In genomic region chr5:181218795-181219124, GRCh38 we compare ENCODE assay signal across 8 cellular contexts. TPM values are rescaled to one million over a fixed set of nuclear protein-coding genes. Genes with fewer than 3 reads are reported as not detected.
A peak's percentile ranks its signal among the peaks of the same experiment; 100 is the strongest.
DNase-seq lines count a peak whose midpoint lies in the region; ATAC-seq, FAIRE-seq and TF ChIP-seq lines count a peak whose summit lies in the region.

No MANE protein-coding gene starts in this region.

- H3K4me1 ChIP-seq in heart left ventricle: peaks cover 0 to 47% (median 15%) of the 10 kb centered on the region in 12 donors
- peaks cover 0 to 3% of the 10 kb centered on the region in 2 donors for H3K4me1 ChIP-seq in small intestine (ENCODE audit: control insufficient read depth in 2 of 2, insufficient read depth in 1 of 2, low read depth in 1 of 2, low read length in 1 of 2)

- H3K4me3 ChIP-seq in heart left ventricle (peak overlapping the region in 10 of 12 donors; percentile 12 to 64 (median 56)), small intestine (ENCODE audit: low read depth in 1 of 2, low read length in 2 of 2) (no peak overlapping the region)

- POLR2A ChIA-PET in activated naive CD8-positive, alpha-beta T cell treated with anti-CD3 and anti-CD28 coated beads, Interleukin-2, amount 10 ng/mL, durations not matched to agents 7 days and 5 days (lab: Charles Lee): no interaction called here

- peaks cover 42% of the 10 kb centered on the region for H3K4me1 Mint-ChIP-seq in activated naive CD8-positive, alpha-beta T cell treated with anti-CD3 and anti-CD28 coated beads, Interleukin-2, amount 10 ng/mL, durations not matched to agents 7 days and 5 days
- peaks cover 31% of the 10 kb centered on the region for H3K4me1 Mint-ChIP-seq in type B pancreatic cell (ENCODE audit: unreplicated experiment)

- no peaks in the 10 kb centered on the region for H3K36me3 ChIP-seq in heart left ventricle
- H3K36me3 ChIP-seq in small intestine (ENCODE audit: control insufficient read depth in 2 of 2, insufficient read depth in 2 of 2, low read length in 2 of 2): no peaks in the 10 kb centered on the region

- TF ChIP-seq POLR2A in heart left ventricle (IDR thresholded peaks at IDR 0.05): no peak

- TF ChIP-seq CTCF in heart left ventricle (IDR thresholded peaks at IDR 0.05) (no peak), type B pancreatic cell (conservative IDR thresholded peaks at IDR 0.05) (no peak)

- 36 to 44% (median 39%) methylated on average over 10 of the region's 10 CpGs for WGBS in heart left ventricle, 4 donors
- WGBS in small intestine, 3 donors: 26 to 31% (median 28%) methylated on average over 10 of the region's 10 CpGs

- no peak for FAIRE-seq in small intestine (lab: Jason Lieb, UNC)

- peaks cover 3% of the 10 kb centered on the region for H3K27me3 Mint-ChIP-seq in activated naive CD8-positive, alpha-beta T cell treated with anti-CD3 and anti-CD28 coated beads, Interleukin-2, amount 10 ng/mL, durations not matched to agents 7 days and 5 days
- peaks cover 29% of the 10 kb centered on the region for H3K27me3 Mint-ChIP-seq in type B pancreatic cell

- no peaks in the 10 kb centered on the region for H3K9me3 ChIP-seq in heart left ventricle
- H3K9me3 ChIP-seq in small intestine (ENCODE audit: control insufficient read depth, low read depth): no peaks in the 10 kb centered on the region

- peak overlapping the region; percentile 99 for H3K27ac Mint-ChIP-seq in activated naive CD8-positive, alpha-beta T cell treated with anti-CD3 and anti-CD28 coated beads, Interleukin-2, amount 10 ng/mL, durations not matched to agents 7 days and 5 days
- peak overlapping the region; percentile 95 for H3K27ac Mint-ChIP-seq in type B pancreatic cell

- no peak for DNase-seq in heart left ventricle
- DNase-seq in left cardiac atrium: no peak
- no peak for DNase-seq in activated naive CD8-positive, alpha-beta T cell treated with anti-CD3 and anti-CD28 coated beads, Interleukin-2, amount 10 ng/mL, durations not matched to agents 7 days and 5 days
- peak; percentile 50 for DNase-seq in left kidney (ENCODE audit: low read depth, low spot score)
- DNase-seq in type B pancreatic cell (ENCODE audit: extremely low spot score, unreplicated experiment): no peak
- DNase-seq in HPDE6-E6E7 (ENCODE audit: extremely low spot score): no peak
- no peak for DNase-seq in small intestine

- peaks cover 4% of the 10 kb centered on the region for H3K36me3 Mint-ChIP-seq in activated naive CD8-positive, alpha-beta T cell treated with anti-CD3 and anti-CD28 coated beads, Interleukin-2, amount 10 ng/mL, durations not matched to agents 7 days and 5 days
- peaks cover 10% of the 10 kb centered on the region for H3K36me3 Mint-ChIP-seq in type B pancreatic cell

- H3K9me3 Mint-ChIP-seq in activated naive CD8-positive, alpha-beta T cell treated with anti-CD3 and anti-CD28 coated beads, Interleukin-2, amount 10 ng/mL, durations not matched to agents 7 days and 5 days: no peaks in the 10 kb centered on the region
- H3K9me3 Mint-ChIP-seq in type B pancreatic cell: no peaks in the 10 kb centered on the region

- intact Hi-C loops in heart left ventricle (cut with DNase I): loop anchor here in 3 of 10 donors (1.0 kb wide), 3 partner anchors 11 to 30 kb away; no protein-coding TSS in a partner anchor
- intact Hi-C loops in left cardiac atrium (cut with DNase I): no loop called here

- H3K27me3 ChIP-seq in heart left ventricle (no peaks in the 10 kb centered on the region), small intestine (ENCODE audit: control insufficient read depth in 2 of 2, insufficient read depth in 2 of 2, low read length in 2 of 2) (no peaks in the 10 kb centered on the region)

- H3K27ac ChIP-seq in heart left ventricle (peak overlapping the region in 8 of 12 donors; percentile 33 to 79 (median 67)), small intestine (ENCODE audit: low read depth in 1 of 2, low read length in 1 of 2) (no peak overlapping the region)

- H3K4me3 Mint-ChIP-seq in activated naive CD8-positive, alpha-beta T cell treated with anti-CD3 and anti-CD28 coated beads, Interleukin-2, amount 10 ng/mL, durations not matched to agents 7 days and 5 days: peak overlapping the region; percentile 99
- peak overlapping the region; percentile 93 for H3K4me3 Mint-ChIP-seq in type B pancreatic cell

- no peak for ATAC-seq in heart left ventricle
- no peak for ATAC-seq in left cardiac atrium
- no peak for ATAC-seq in activated naive CD8-positive, alpha-beta T cell treated with anti-CD3 and anti-CD28 coated beads, Interleukin-2, amount 10 ng/mL, durations not matched to agents 7 days and 5 days (ENCODE audit: low read depth)
- ATAC-seq in GM18867 (IDR thresholded peaks at IDR 0.05; ENCODE audit: unreplicated experiment): no peak

RNA-seq across cellular contexts. Expression of gene TRIM41, which starts 4.3 kb away (rescaled TPM):
- total RNA-seq in heart left ventricle (10 to 100 TPM; 12.3 to 27.3 (median 23.9) TPM), left cardiac atrium (10 to 100 TPM; 17.1 to 19.1 TPM), type B pancreatic cell (ENCODE audit: low replicate concordance) (22.1 and 31.2 TPM in 2 replicates)
- polyA plus RNA-seq in heart left ventricle (10 to 100 TPM; 20.2 TPM), small intestine (10 to 100 TPM; 19.2 to 25.0 (median 20.3) TPM)
- 10 to 100 TPM; 44.5 to 49.7 TPM for total RNA-seq in activated naive CD8-positive, alpha-beta T cell treated with anti-CD3 and anti-CD28 coated beads, Interleukin-2, amount 10 ng/mL, durations not matched to agents 7 days and 5 days

RNA-seq across cellular contexts. Expression of gene TRIM7, which starts 13.8 kb away (rescaled TPM):
- total RNA-seq in heart left ventricle (10 to 100 TPM in 1 of 9 donors, 1 to 10 TPM in 8; 3.7 to 10.2 (median 6.7) TPM), left cardiac atrium (1 to 10 TPM; 5.9 to 9.0 TPM), type B pancreatic cell (ENCODE audit: low replicate concordance) (0.58 and 0.76 TPM in 2 replicates)
- polyA plus RNA-seq in heart left ventricle (10 to 100 TPM in 1 of 2 donors, 1 to 10 TPM in 1; 3.6 to 11.0 TPM), small intestine (1 to 10 TPM in 1 of 3 donors, under 1 TPM in 1, not detected in 1; 0.89 to 2.1 TPM)
- total RNA-seq in activated naive CD8-positive, alpha-beta T cell treated with anti-CD3 and anti-CD28 coated beads, Interleukin-2, amount 10 ng/mL, durations not matched to agents 7 days and 5 days: 1 to 10 TPM; 2.5 to 2.6 TPM

RNA-seq across cellular contexts. Expression of gene RACK1, which starts 24.9 kb away (rescaled TPM):
- total RNA-seq in heart left ventricle (1,000 to 10,000 TPM in 2 of 9 donors, 100 to 1,000 TPM in 7; 560 to 1,237 (median 771) TPM), left cardiac atrium (100 to 1,000 TPM; 713 to 792 TPM), type B pancreatic cell (ENCODE audit: low replicate concordance) (1,864 and 2,055 TPM in 2 replicates)
- polyA plus RNA-seq in heart left ventricle (1,000 to 10,000 TPM in 1 of 2 donors, 100 to 1,000 TPM in 1; 876 to 2,287 TPM), small intestine (1,000 to 10,000 TPM; 1,482 to 2,699 (median 2,196) TPM)
- 1,000 to 10,000 TPM; 1,741 to 1,808 TPM for total RNA-seq in activated naive CD8-positive, alpha-beta T cell treated with anti-CD3 and anti-CD28 coated beads, Interleukin-2, amount 10 ng/mL, durations not matched to agents 7 days and 5 days

RNA-seq across cellular contexts. Expression of gene TRIM52, which starts 42.2 kb away (rescaled TPM):
- total RNA-seq in heart left ventricle (10 to 100 TPM in 1 of 9 donors, 1 to 10 TPM in 8; 5.6 to 12.8 (median 7.6) TPM), left cardiac atrium (10 to 100 TPM in 1 of 2 donors, 1 to 10 TPM in 1; 9.8 to 10.1 TPM), type B pancreatic cell (ENCODE audit: low replicate concordance) (10.1 and 14.1 TPM in 2 replicates)
- polyA plus RNA-seq in heart left ventricle (10 to 100 TPM in 1 of 2 donors, 1 to 10 TPM in 1; 5.9 to 10.3 TPM), small intestine (1 to 10 TPM; 2.4 to 7.8 (median 6.5) TPM)
- total RNA-seq in activated naive CD8-positive, alpha-beta T cell treated with anti-CD3 and anti-CD28 coated beads, Interleukin-2, amount 10 ng/mL, durations not matched to agents 7 days and 5 days: 10 to 100 TPM; 43.0 to 43.5 TPM

Comparison
In these comparisons a context has a peak if more than half of its experiments do, and no peak if none do; other contexts are left out.
1. H3K27ac ChIP-seq: peak in heart left ventricle (8 of 12); none in small intestine (0 of 2).
2. H3K4me3 ChIP-seq: peak in heart left ventricle (10 of 12); none in small intestine (0 of 2).